ENCODE assay signal across 16 cellular contexts in the genomic region with DNA sequence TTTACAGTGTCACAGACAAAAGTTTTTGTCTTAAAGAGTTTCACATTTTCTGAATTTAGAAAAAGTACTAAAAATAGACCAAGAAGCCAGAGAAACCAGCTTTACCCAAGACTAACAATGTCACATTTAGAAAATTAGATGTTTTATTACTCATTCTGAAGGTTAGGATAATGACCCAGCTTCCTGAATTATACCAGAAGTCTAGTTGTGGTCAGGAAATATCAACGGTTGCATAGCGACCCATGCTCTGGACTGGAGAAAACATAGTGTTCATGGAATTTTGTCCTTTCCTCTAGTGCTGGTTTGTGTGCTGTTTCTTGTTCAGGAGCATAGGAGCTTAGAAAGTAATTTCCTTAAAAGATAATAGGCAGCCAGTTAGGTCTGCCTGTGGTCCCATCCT. TPM values are rescaled to one million over a fixed set of nuclear protein-coding genes. Genes with fewer than 3 reads are reported as not detected.
DNase-seq lines count a peak whose midpoint lies in the region; ATAC-seq and TF ChIP-seq lines count a peak whose summit lies in the region.
"Had no signal": no experiment of that assay in that cellular context is flagged by ENCODE, and none has a peak within 500 bp of the region (broad histone marks: within the 10 kb centered on the region; RNA-seq: fewer than 3 reads in every experiment).

No MANE protein-coding gene starts in this region.

- POLR2A ChIA-PET in RWPE1 (lab: Yijun Ruan, JAX; ENCODE audit: low non-redundant PET): no interaction called here

- no peak for ATAC-seq in GM21390 (IDR thresholded peaks at IDR 0.05; ENCODE audit: unreplicated experiment)
- ATAC-seq: CD8-positive, alpha-beta T cell; GM12878 had no signal

- H3K4me3 ChIP-seq in mesodermal cell (ENCODE audit: extremely low read depth, insufficient read depth, low read length, poor library complexity, severe bottlenecking): no peak overlapping the region
- H3K4me3 ChIP-seq: GM12878 had no signal

- H3K4me3 Mint-ChIP-seq in activated naive CD4-positive, alpha-beta T cell treated with anti-CD3 and anti-CD28 coated beads for 36 hours: no peak overlapping the region
- H3K4me3 Mint-ChIP-seq: CD8-positive, alpha-beta T cell had no signal

- no peak overlapping the region for H3K27ac Mint-ChIP-seq in activated naive CD4-positive, alpha-beta T cell treated with anti-CD3 and anti-CD28 coated beads for 36 hours
- H3K27ac Mint-ChIP-seq: CD8-positive, alpha-beta T cell had no signal

- DNase-seq in COLO829 (ENCODE audit: low spot score) (peak; percentile 93), M059J (ENCODE audit: low read depth) (peak; percentile 97), dermis blood vessel endothelial cell (peak; percentile 37), NCI-H446 (lab: John Stamatoyannopoulos, UW) (no peak), RWPE1 (ENCODE audit: low spot score) (no peak)
- DNase-seq in activated naive CD4-positive, alpha-beta T cell treated with anti-CD3 and anti-CD28 coated beads for 36 hours: no peak
- DNase-seq: activated CD4-positive, alpha-beta T cell treated with anti-CD3 and anti-CD28 coated beads for 48 hours; activated naive CD4-positive, alpha-beta T cell; CD8-positive, alpha-beta T cell; effector CD8-positive, alpha-beta T cell; NCI-H2171 treated with DMSO at 0.1 percent for 48 hours; stimulated activated naive CD4-positive, alpha-beta T cell had no signal

- H3K27ac ChIP-seq in mesodermal cell (ENCODE audit: low read depth, low read length, severe bottlenecking) (peak overlapping the region; percentile 70), RWPE1 (no peak overlapping the region)

- H3K9me3 ChIP-seq in mesodermal cell (ENCODE audit: control insufficient read depth, low read length): no peaks in the 10 kb centered on the region

- H3K36me3 ChIP-seq in mesodermal cell (ENCODE audit: control insufficient read depth, insufficient read depth, low read length): no peaks in the 10 kb centered on the region

- intact Hi-C loops in activated naive CD4-positive, alpha-beta T cell treated with anti-CD3 and anti-CD28 coated beads for 36 hours (cut with micrococcal nuclease): loop anchor here (10.0 kb wide), 1 partner anchor 212 kb away; no protein-coding TSS in a partner anchor

- no peaks in the 10 kb centered on the region for H3K9me3 Mint-ChIP-seq in activated naive CD4-positive, alpha-beta T cell treated with anti-CD3 and anti-CD28 coated beads for 36 hours
- H3K9me3 Mint-ChIP-seq: CD8-positive, alpha-beta T cell had no signal

- H3K4me1 ChIP-seq in mesodermal cell (ENCODE audit: control insufficient read depth, insufficient read depth, low read length, poor library complexity, severe bottlenecking): no peaks in the 10 kb centered on the region

- CTCF ChIA-PET in activated naive CD4-positive, alpha-beta T cell treated with anti-CD3 and anti-CD28 coated beads for 36 hours (lab: Charles Lee): no interaction called here
- CTCF ChIA-PET in RWPE1 (lab: Yijun Ruan, JAX): no interaction called here

- 86 to 100% methylated on average over 2 of the region's 2 CpGs for WGBS in mesodermal cell (ENCODE audit: insufficient coverage in 2 of 2), 2 experiments

- H3K4me1 Mint-ChIP-seq in activated naive CD4-positive, alpha-beta T cell treated with anti-CD3 and anti-CD28 coated beads for 36 hours (ENCODE audit: low read depth): no peaks in the 10 kb centered on the region

- no peak for TF ChIP-seq CTCF in RWPE1 (conservative IDR thresholded peaks at IDR 0.05; ENCODE audit: low read depth)

- H3K36me3 Mint-ChIP-seq in activated naive CD4-positive, alpha-beta T cell treated with anti-CD3 and anti-CD28 coated beads for 36 hours (ENCODE audit: low read depth): no peaks in the 10 kb centered on the region
- H3K36me3 Mint-ChIP-seq: CD8-positive, alpha-beta T cell had no signal

- H3K27me3 Mint-ChIP-seq in activated naive CD4-positive, alpha-beta T cell treated with anti-CD3 and anti-CD28 coated beads for 36 hours (ENCODE audit: low read depth): peaks cover 2% of the 10 kb centered on the region

RNA-seq across cellular contexts. Expression of a gene that starts 59.0 kb away (rescaled TPM):
- not detected in 2 replicates for total RNA-seq in M059J (2014; rRNA removed; shearing (Covaris generic))
- not detected in 2 replicates for total RNA-seq in dermis blood vessel endothelial cell
- 1.5 TPM for polyA plus RNA-seq in mesodermal cell (2013, experiment 1 of 2)
- 1.1 TPM for polyA plus RNA-seq in mesodermal cell (2013, experiment 2 of 2)
- not detected for total RNA-seq in activated naive CD4-positive, alpha-beta T cell treated with anti-CD3 and anti-CD28 coated beads for 36 hours
- total RNA-seq: CD8-positive, alpha-beta T cell; GM12878 had no signal
- polyA plus RNA-seq: GM12878, neural cell had no signal

Comparison
In these comparisons a context has a peak if more than half of its experiments do, and no peak if none do; other contexts are left out.
1. DNase-seq: peak in COLO829 (single experiment), M059J (single experiment) and dermis blood vessel endothelial cell (single experiment); none in NCI-H446 (0 of 2), activated naive CD4-positive, alpha-beta T cell treated with anti-CD3 and anti-CD28 coated beads for 36 hours (single experiment) and RWPE1 (single experiment).